8 cellular contexts compared by ENCODE assay signal in genomic region chr6:79077680-79078056, GRCh38. TPM values are rescaled to one million over a fixed set of nuclear protein-coding genes. Genes with fewer than 3 reads are reported as not detected.
A peak's percentile ranks its signal among the peaks of the same experiment; 100 is the strongest.
DNase-seq lines count a peak whose midpoint lies in the region; ATAC-seq, FAIRE-seq and TF ChIP-seq lines count a peak whose summit lies in the region.

No MANE protein-coding gene starts in this region.

- H3K4me3 ChIP-seq in SU-DHL-6 (ENCODE audit: insufficient read depth, low read length, poor library complexity, severe bottlenecking) (peak overlapping the region; percentile 67), endothelial cell of umbilical vein (replicated peaks in 1 of 3; ENCODE audit: insufficient read depth in 1 of 3, low read depth in 1 of 3, low read length in 3 of 3) (peak overlapping the region; percentile 37 to 85 (median 81))

- H3K79me2 ChIP-seq in SU-DHL-6 (ENCODE audit: insufficient read depth, low read length) (peaks cover 45% of the 10 kb centered on the region), endothelial cell of umbilical vein (ENCODE audit: control insufficient read depth, insufficient read depth, low read length) (peaks cover 41% of the 10 kb centered on the region)

- H3K9ac ChIP-seq in SU-DHL-6 (ENCODE audit: low read length) (peak overlapping the region; percentile 82), endothelial cell of umbilical vein (replicated peaks; ENCODE audit: extremely low read depth, insufficient read depth, low read length) (peak overlapping the region; percentile 80)

- peak; percentile 19 for ATAC-seq in GM21381 (IDR thresholded peaks at IDR 0.05; ENCODE audit: unreplicated experiment)
- ATAC-seq in HG03565 (IDR thresholded peaks at IDR 0.05; ENCODE audit: unreplicated experiment): peak; percentile 8

- H3K4me2 ChIP-seq in SU-DHL-6 (ENCODE audit: low read depth, low read length, poor library complexity, severe bottlenecking) (peak overlapping the region; percentile 91), endothelial cell of umbilical vein (ENCODE audit: insufficient read depth, low read length) (no peak overlapping the region)

- POLR2A ChIA-PET in endothelial cell of umbilical vein (lab: Charles Lee): interaction anchor here (0.6 kb wide), 1 partner anchor 560 kb away, joined by 3 read pairs; no protein-coding TSS in a partner anchor

- no peak for FAIRE-seq in endothelial cell of umbilical vein (lab: Jason Lieb, UNC)

- no peaks in the 10 kb centered on the region for H3K27me3 ChIP-seq in SU-DHL-6 (ENCODE audit: low read length)
- H3K27me3 ChIP-seq in endothelial cell of umbilical vein (ENCODE audit: control insufficient read depth in 2 of 2, insufficient read depth in 2 of 2, low read length in 2 of 2): no peaks in the 10 kb centered on the region

- no peaks in the 10 kb centered on the region for H3K9me2 ChIP-seq in SU-DHL-6 (replicated peaks; ENCODE audit: insufficient read depth, low read length)

- H3K27ac ChIP-seq in SU-DHL-6 (ENCODE audit: low read depth, low read length) (peak overlapping the region; percentile 89), endothelial cell of umbilical vein (ENCODE audit: insufficient read depth, low read depth, low read length) (peak overlapping the region; percentile 84)

- TF ChIP-seq CTCF in SU-DHL-6 (IDR thresholded peaks at IDR 0.05; ENCODE audit: insufficient read depth, low read length, poor library complexity, severe bottlenecking): no peak
- no peak for TF ChIP-seq CTCF in endothelial cell of umbilical vein (IDR thresholded peaks at IDR 0.05; ENCODE audit: extremely low read depth in 1 of 2, insufficient read depth in 1 of 2, low read depth in 1 of 2, low read length in 2 of 2)
- no peak for TF ChIP-seq CTCF in nephron progenitor cell (IDR thresholded peaks at IDR 0.05)

- H3K4me3 Mint-ChIP-seq in nephron progenitor cell: peak overlapping the region; percentile 96

- dilution Hi-C loops in endothelial cell of umbilical vein (cut with MboI; ENCODE audit: extremely low pct_ligation_motif_present, low sequenced_read_pairs): no loop called here

- no peaks in the 10 kb centered on the region for H3K9me1 ChIP-seq in endothelial cell of umbilical vein (replicated peaks; ENCODE audit: control insufficient read depth, extremely low read depth, insufficient read depth, low read length)

- peak overlapping the region; percentile 99 for H3K27ac Mint-ChIP-seq in nephron progenitor cell

- peaks cover 20% of the 10 kb centered on the region for H3K4me1 ChIP-seq in endothelial cell of umbilical vein (ENCODE audit: control insufficient read depth, extremely low read depth, insufficient read depth, low read length)

- H3K4me1 Mint-ChIP-seq in nephron progenitor cell: peaks cover 61% of the 10 kb centered on the region

- no peaks in the 10 kb centered on the region for H3K27me3 Mint-ChIP-seq in nephron progenitor cell (ENCODE audit: low read depth, poor library complexity)

- H3K9me3 Mint-ChIP-seq in nephron progenitor cell: no peaks in the 10 kb centered on the region

- peaks cover 14% of the 10 kb centered on the region for H4K20me1 ChIP-seq in SU-DHL-6 (ENCODE audit: low read depth, low read length)
- H4K20me1 ChIP-seq in endothelial cell of umbilical vein (replicated peaks; ENCODE audit: control insufficient read depth, extremely low read depth, insufficient read depth, low read length): no peaks in the 10 kb centered on the region

- H3K9me3 ChIP-seq in SU-DHL-6 (ENCODE audit: insufficient read depth, low read length) (no peaks in the 10 kb centered on the region), endothelial cell of umbilical vein (replicated peaks; ENCODE audit: control insufficient read depth, insufficient read depth, low read length) (no peaks in the 10 kb centered on the region)

- no peak for TF ChIP-seq POLR2A in endothelial cell of umbilical vein (IDR thresholded peaks at IDR 0.05; ENCODE audit: low read depth, low read length)

- H3K36me3 ChIP-seq in SU-DHL-6 (ENCODE audit: low read length): peaks cover 24% of the 10 kb centered on the region
- no peaks in the 10 kb centered on the region for H3K36me3 ChIP-seq in endothelial cell of umbilical vein (ENCODE audit: control insufficient read depth in 2 of 2, extremely low read depth in 1 of 2, insufficient read depth in 2 of 2, low read length in 2 of 2)

- intact Hi-C loops in endothelial cell of umbilical vein (cut with micrococcal nuclease): loop anchor here (1.0 to 5.0 kb wide), 11 partner anchors 157 to 1615 kb away; partner anchors contain the start of genes HMGN3, HTR1B, LCA5 and SH3BGRL2

- H2AFZ ChIP-seq in SU-DHL-6 (ENCODE audit: low read depth, low read length, severe bottlenecking): peak overlapping the region; percentile 94
- peak overlapping the region; percentile 64 for H2AFZ ChIP-seq in endothelial cell of umbilical vein (ENCODE audit: low read depth, low read length)

- peak; percentile 69 for DNase-seq in DMS153 (lab: John Stamatoyannopoulos, UW)
- no peak for DNase-seq in DMS153 treated with DMSO at 0.1 percent for 48 hours (lab: John Stamatoyannopoulos, UW; ENCODE audit: unreplicated experiment)
- no peak for DNase-seq in endothelial cell of umbilical vein (ENCODE audit: low read depth, low spot score)
- DNase-seq in nephron progenitor cell: peak; percentile 55
- no peak for DNase-seq in NCI-H1694 treated with DMSO at 0.1 percent for 48 hours (lab: John Stamatoyannopoulos, UW)

- no TSS peak for BruUV-seq in endothelial cell of umbilical vein (replicated peaks; lab: Mats Ljungman, UMichigan)

- H3F3A ChIP-seq in SU-DHL-6 (ENCODE audit: insufficient read depth): no peaks in the 10 kb centered on the region; the same call in 1 of the 2 replicates

- CTCF ChIA-PET in endothelial cell of umbilical vein (lab: Charles Lee): interaction anchor here (1.0 to 1.8 kb wide), 4 partner anchors 29 to 493 kb away, joined by 3 to 7 read pairs (median 4); no protein-coding TSS in a partner anchor

- peaks cover 10% of the 10 kb centered on the region for H3K36me3 Mint-ChIP-seq in nephron progenitor cell (ENCODE audit: low read depth)

TF ChIP-seq in endothelial cell of umbilical vein, 7 proteins besides CTCF, POLR2A, EP300 and RAD21:
- TF ChIP-seq, protein P1, sequence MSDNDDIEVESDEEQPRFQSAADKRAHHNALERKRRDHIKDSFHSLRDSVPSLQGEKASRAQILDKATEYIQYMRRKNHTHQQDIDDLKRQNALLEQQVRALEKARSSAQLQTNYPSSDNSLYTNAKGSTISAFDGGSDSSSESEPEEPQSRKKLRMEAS (IDR thresholded peaks at IDR 0.05; ENCODE audit: insufficient read depth, insufficient read length): no peak
- TF ChIP-seq EZH2 (IDR thresholded peaks at IDR 0.05; ENCODE audit: borderline replicate concordance, low read depth, low read length, severe bottlenecking): no peak
- TF ChIP-seq MYC (IDR thresholded peaks at IDR 0.05; ENCODE audit: low read depth, low read length): no peak
- no peak for TF ChIP-seq JUN (IDR thresholded peaks at IDR 0.05; ENCODE audit: borderline replicate concordance, insufficient read depth, insufficient read length, low read depth)
- no peak for TF ChIP-seq GATA2 (IDR thresholded peaks at IDR 0.05; ENCODE audit: insufficient read depth, insufficient read length, low read depth, low read length)
- no peak for TF ChIP-seq POLR2AphosphoS5 (IDR thresholded peaks at IDR 0.05; ENCODE audit: insufficient read depth, low read depth, low read length)
- TF ChIP-seq FOS (IDR thresholded peaks at IDR 0.05; ENCODE audit: borderline replicate concordance, insufficient read depth, low read length): no peak

RNA-seq across cellular contexts. Expression of gene PHIP, which starts 0.4 kb away (rescaled TPM):
- total RNA-seq in endothelial cell of umbilical vein: 26.0 and 28.4 TPM in 2 replicates
- 2.5 and 3.5 TPM in 2 replicates for polyA plus RNA-seq in endothelial cell of umbilical vein
- polyA plus RNA-seq in endothelial cell of umbilical vein (2011; cell fraction: cytosol; rRNA removed): 3.4 and 3.6 TPM in 2 replicates
- 25.9 and 29.7 TPM in 2 replicates for polyA plus RNA-seq in endothelial cell of umbilical vein (2011; cell fraction: nucleus; rRNA removed)
- polyA plus RNA-seq in endothelial cell of umbilical vein (2012): 9.9 and 16.6 TPM in 2 replicates
- polyA minus RNA-seq in endothelial cell of umbilical vein: 20.0 and 22.0 TPM in 2 replicates
- polyA minus RNA-seq in endothelial cell of umbilical vein (2011; cell fraction: cytosol; rRNA and poly(A)+ RNA removed): 27.7 TPM
- polyA minus RNA-seq in endothelial cell of umbilical vein (2011; cell fraction: nucleus; rRNA and poly(A)+ RNA removed): 60.2 and 82.5 TPM in 2 replicates

Comparison
In these comparisons a context has a peak if more than half of its experiments do, and no peak if none do; other contexts are left out.
1. DNase-seq: peak in DMS153 (single experiment) and nephron progenitor cell (single experiment); none in DMS153 treated with DMSO at 0.1 percent for 48 hours (single experiment), endothelial cell of umbilical vein (single experiment) and NCI-H1694 treated with DMSO at 0.1 percent for 48 hours (single experiment).